8 cellular contexts compared by ENCODE assay signal in the genomic region with DNA sequence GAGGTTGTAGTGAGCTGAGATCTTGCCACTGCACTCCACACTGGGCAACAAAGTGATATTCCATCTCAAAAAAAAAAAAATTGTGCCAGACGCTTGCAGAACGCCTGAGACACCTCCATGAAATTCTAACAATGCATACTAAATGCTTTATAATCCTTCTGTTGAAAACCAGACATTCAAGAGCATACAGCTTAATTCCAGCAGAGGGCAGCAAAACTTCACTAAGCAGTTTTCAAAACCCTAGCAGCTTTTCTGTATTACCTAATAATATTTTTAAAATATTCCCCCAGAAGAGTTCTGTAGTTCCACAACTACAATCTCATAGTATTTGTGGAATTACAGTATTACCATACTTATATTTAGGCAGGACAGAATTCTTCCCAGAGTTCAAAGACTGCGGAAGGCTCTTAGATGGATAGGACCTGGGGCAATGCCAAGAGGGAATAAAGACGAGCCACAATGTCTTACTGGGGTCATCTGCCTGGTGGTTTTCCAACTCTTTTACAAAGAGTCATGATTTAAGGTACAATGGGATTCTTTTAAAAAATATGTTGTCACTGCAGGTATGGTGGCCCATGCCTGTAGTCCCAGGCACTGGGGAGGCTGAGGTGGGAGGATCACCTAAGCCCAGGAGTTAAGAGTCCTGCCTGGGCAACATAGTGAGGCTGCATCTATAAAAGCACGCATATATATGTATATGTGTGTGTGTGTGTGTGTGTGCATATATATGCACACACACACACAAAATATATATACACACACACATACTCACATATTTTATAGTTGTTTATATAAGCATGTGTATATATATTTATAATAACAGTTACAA. TPM values are rescaled to one million over a fixed set of nuclear protein-coding genes. Genes with fewer than 3 reads are reported as not detected.
DNase-seq lines count a peak whose midpoint lies in the region; ATAC-seq and TF ChIP-seq lines count a peak whose summit lies in the region.

No MANE protein-coding gene starts in this region.

- no peaks in the 10 kb centered on the region for H3K79me2 ChIP-seq in PC-9 (ENCODE audit: low read depth)

- TF ChIP-seq CTCF in PC-9 (conservative IDR thresholded peaks at IDR 0.05) (peak; percentile 84), right atrium auricular region (IDR thresholded peaks at IDR 0.05) (peak; percentile 82 to 91), gastrocnemius medialis (IDR thresholded peaks at IDR 0.05 in 4 of 5, conservative IDR thresholded peaks at IDR 0.05 in 1 of 5) (peak; percentile 80 to 93 (median 87))

- no peaks in the 10 kb centered on the region for H3K36me3 ChIP-seq in PC-9 (ENCODE audit: low read depth)
- H3K36me3 ChIP-seq in right atrium auricular region: no peaks in the 10 kb centered on the region
- no peaks in the 10 kb centered on the region for H3K36me3 ChIP-seq in gastrocnemius medialis

- TF ChIP-seq POLR2A in gastrocnemius medialis (IDR thresholded peaks at IDR 0.05): no peak

- H3K4me3 ChIP-seq in PC-9: no peak overlapping the region
- H3K4me3 ChIP-seq in right atrium auricular region: no peak overlapping the region
- no peak overlapping the region for H3K4me3 ChIP-seq in gastrocnemius medialis

- POLR2A ChIA-PET in PC-9 (lab: Charles Lee; ENCODE audit: unreplicated experiment): no interaction called here

- no TSS peak for BruUV-seq in PC-9 (replicated peaks; lab: Mats Ljungman, UMichigan)

- intact Hi-C loops in PC-9 (cut with micrococcal nuclease; ENCODE audit: unreplicated experiment): loop anchor here (1.0 to 5.0 kb wide), 6 partner anchors 97 to 855 kb away; a partner anchor contains a TSS
- intact Hi-C loops in gastrocnemius medialis (cut with DNase I; ENCODE audit: low total_unique reads): loop anchor here (1.0 kb wide), 2 partner anchors 100 to 287 kb away; no protein-coding TSS in a partner anchor

- no peaks in the 10 kb centered on the region for H3F3A ChIP-seq in PC-9 (ENCODE audit: insufficient read depth, low read depth)

- no peak overlapping the region for H3K27ac ChIP-seq in PC-9
- no peak overlapping the region for H3K27ac ChIP-seq in right atrium auricular region
- H3K27ac ChIP-seq in gastrocnemius medialis: no peak overlapping the region

- ATAC-seq in gastrocnemius medialis: peak; percentile 90 to 92
- ATAC-seq in GM18873 (IDR thresholded peaks at IDR 0.05; ENCODE audit: low FRiP score, unreplicated experiment): no peak

- TF ChIP-seq RAD21 in Ishikawa (IDR thresholded peaks at IDR 0.05; ENCODE audit: low read depth): peak; percentile 88

- H3K27me3 ChIP-seq in PC-9 (ENCODE audit: insufficient read depth, low read depth): no peaks in the 10 kb centered on the region
- no peaks in the 10 kb centered on the region for H3K27me3 ChIP-seq in right atrium auricular region
- no peaks in the 10 kb centered on the region for H3K27me3 ChIP-seq in gastrocnemius medialis

- no peak for TF ChIP-seq EP300 in Ishikawa (IDR thresholded peaks at IDR 0.05; ENCODE audit: borderline replicate concordance)

- H4K20me1 ChIP-seq in PC-9 (ENCODE audit: insufficient read depth): no peaks in the 10 kb centered on the region

- H3K4me2 ChIP-seq in PC-9: no peak overlapping the region

- H3K9me3 ChIP-seq in PC-9 (ENCODE audit: insufficient read depth, low read depth) (no peaks in the 10 kb centered on the region), right atrium auricular region (peaks cover 0 to 7% of the 10 kb centered on the region in 2 donors), gastrocnemius medialis (no peaks in the 10 kb centered on the region)

- H2AFZ ChIP-seq in PC-9: no peak overlapping the region

- DNase-seq in EH (ENCODE audit: low read depth) (peak; percentile 77), PC-9 (peak; percentile 25 to 53), amniotic stem cell (lab: John Stamatoyannopoulos, UW) (peak; percentile 25), right atrium auricular region (ENCODE audit: low spot score) (no peak), gastrocnemius medialis (peak; percentile 18 to 32), mesenteric fat pad (ENCODE audit: low spot score) (no peak)

- no peaks in the 10 kb centered on the region for H3K4me1 ChIP-seq in PC-9 (replicated peaks; ENCODE audit: insufficient read depth)
- no peaks in the 10 kb centered on the region for H3K4me1 ChIP-seq in right atrium auricular region
- no peaks in the 10 kb centered on the region for H3K4me1 ChIP-seq in gastrocnemius medialis

- in situ Hi-C loops in gastrocnemius medialis (cut with MboI; ENCODE audit: low sequenced_read_pairs in 4 of 4): loop anchor here (5.0 kb wide), 5 partner anchors 95 to 290 kb away; a partner anchor contains a TSS

- H3K9me2 ChIP-seq in PC-9 (ENCODE audit: insufficient read depth): no peaks in the 10 kb centered on the region

- CTCF ChIA-PET in PC-9 (lab: Charles Lee): interaction anchor here (0.7 kb wide), 5 partner anchors 14 to 355 kb away, joined by 3 to 5 read pairs (median 4); a partner anchor contains a TSS

TF ChIP-seq in Ishikawa, 13 proteins besides CTCF, POLR2A, EP300 and RAD21:
- TF ChIP-seq, protein P1, sequence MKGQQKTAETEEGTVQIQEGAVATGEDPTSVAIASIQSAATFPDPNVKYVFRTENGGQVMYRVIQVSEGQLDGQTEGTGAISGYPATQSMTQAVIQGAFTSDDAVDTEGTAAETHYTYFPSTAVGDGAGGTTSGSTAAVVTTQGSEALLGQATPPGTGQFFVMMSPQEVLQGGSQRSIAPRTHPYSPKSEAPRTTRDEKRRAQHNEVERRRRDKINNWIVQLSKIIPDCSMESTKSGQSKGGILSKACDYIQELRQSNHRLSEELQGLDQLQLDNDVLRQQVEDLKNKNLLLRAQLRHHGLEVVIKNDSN (IDR thresholded peaks at IDR 0.05): no peak
- TF ChIP-seq YY1 (IDR thresholded peaks at IDR 0.05; ENCODE audit: low read depth) (no peak), CEBPB (IDR thresholded peaks at IDR 0.05) (no peak), NFIC (IDR thresholded peaks at IDR 0.05) (0 out of 2 replicates have a peak, but pooled peaks have one; percentile 7), FOXM1 (IDR thresholded peaks at IDR 0.05; ENCODE audit: borderline replicate concordance, low read depth) (no peak)
- TF ChIP-seq, protein P2, sequence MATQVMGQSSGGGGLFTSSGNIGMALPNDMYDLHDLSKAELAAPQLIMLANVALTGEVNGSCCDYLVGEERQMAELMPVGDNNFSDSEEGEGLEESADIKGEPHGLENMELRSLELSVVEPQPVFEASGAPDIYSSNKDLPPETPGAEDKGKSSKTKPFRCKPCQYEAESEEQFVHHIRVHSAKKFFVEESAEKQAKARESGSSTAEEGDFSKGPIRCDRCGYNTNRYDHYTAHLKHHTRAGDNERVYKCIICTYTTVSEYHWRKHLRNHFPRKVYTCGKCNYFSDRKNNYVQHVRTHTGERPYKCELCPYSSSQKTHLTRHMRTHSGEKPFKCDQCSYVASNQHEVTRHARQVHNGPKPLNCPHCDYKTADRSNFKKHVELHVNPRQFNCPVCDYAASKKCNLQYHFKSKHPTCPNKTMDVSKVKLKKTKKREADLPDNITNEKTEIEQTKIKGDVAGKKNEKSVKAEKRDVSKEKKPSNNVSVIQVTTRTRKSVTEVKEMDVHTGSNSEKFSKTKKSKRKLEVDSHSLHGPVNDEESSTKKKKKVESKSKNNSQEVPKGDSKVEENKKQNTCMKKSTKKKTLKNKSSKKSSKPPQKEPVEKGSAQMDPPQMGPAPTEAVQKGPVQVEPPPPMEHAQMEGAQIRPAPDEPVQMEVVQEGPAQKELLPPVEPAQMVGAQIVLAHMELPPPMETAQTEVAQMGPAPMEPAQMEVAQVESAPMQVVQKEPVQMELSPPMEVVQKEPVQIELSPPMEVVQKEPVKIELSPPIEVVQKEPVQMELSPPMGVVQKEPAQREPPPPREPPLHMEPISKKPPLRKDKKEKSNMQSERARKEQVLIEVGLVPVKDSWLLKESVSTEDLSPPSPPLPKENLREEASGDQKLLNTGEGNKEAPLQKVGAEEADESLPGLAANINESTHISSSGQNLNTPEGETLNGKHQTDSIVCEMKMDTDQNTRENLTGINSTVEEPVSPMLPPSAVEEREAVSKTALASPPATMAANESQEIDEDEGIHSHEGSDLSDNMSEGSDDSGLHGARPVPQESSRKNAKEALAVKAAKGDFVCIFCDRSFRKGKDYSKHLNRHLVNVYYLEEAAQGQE (IDR thresholded peaks at IDR 0.05; ENCODE audit: low read depth): no peak
TF ChIP-seq in Ishikawa: peak in this region for 1.

RNA-seq across cellular contexts. Expression of a gene that starts 19.6 kb away (rescaled TPM):
- total RNA-seq in PC-9 (2021) (47.1 and 55.1 TPM in 2 replicates), right atrium auricular region (10 to 100 TPM; 29.1 to 39.5 TPM), gastrocnemius medialis (10 to 100 TPM; 15.4 to 47.2 (median 31.8) TPM), mesenteric fat pad (47.9 TPM)

Comparison
In these comparisons a context has a peak if more than half of its experiments do, and no peak if none do; other contexts are left out.
1. DNase-seq: peak in EH (single experiment), PC-9 (2 of 2), amniotic stem cell (single experiment) and gastrocnemius medialis (2 of 2); none in right atrium auricular region (single experiment) and mesenteric fat pad (single experiment).
2. Peak in every context shown above with its lines, with median percentiles within 50 percentile points of each other: CTCF ChIP-seq.